ENCODE assay signal across 20 cellular contexts in the genomic region with DNA sequence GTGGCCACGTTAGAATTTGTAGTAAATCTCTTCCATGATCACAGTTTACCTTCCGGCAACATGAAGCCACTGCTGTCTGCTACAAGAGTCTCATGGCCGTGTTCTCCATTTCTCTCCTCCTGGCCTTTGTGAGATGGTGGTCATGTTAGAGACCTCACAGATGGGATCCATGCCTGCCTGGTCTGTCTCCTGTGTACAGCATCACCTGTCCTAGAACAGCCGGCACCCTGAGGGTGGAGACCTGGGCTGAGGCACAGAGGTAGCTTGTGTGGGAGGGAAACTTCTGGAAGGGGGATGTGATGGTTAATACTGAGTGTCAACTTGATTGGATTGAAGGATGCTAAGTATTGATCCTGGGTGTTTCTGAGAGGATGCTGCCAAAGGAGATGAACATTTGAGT. TPM values are rescaled to one million over a fixed set of nuclear protein-coding genes. Genes with fewer than 3 reads are reported as not detected.
DNase-seq lines count a peak whose midpoint lies in the region; ATAC-seq and TF ChIP-seq lines count a peak whose summit lies in the region.
"Had no signal": no experiment of that assay in that cellular context is flagged by ENCODE, and none has a peak within 500 bp of the region (broad histone marks: within the 10 kb centered on the region; RNA-seq: fewer than 3 reads in every experiment).

No MANE protein-coding gene starts in this region.

- no peaks in the 10 kb centered on the region for H3K9me3 ChIP-seq in neural progenitor cell (ENCODE audit: low read depth)

- no peak overlapping the region for H2AFZ ChIP-seq in neural progenitor cell (replicated peaks)
- H2AFZ ChIP-seq: GM23248 had no signal

- no peak overlapping the region for H3K9ac ChIP-seq in neural progenitor cell
- H3K9ac ChIP-seq: BLaER1, GM23248 had no signal

- H3K27me3 Mint-ChIP-seq in neural progenitor cell (ENCODE audit: insufficient read depth, low read depth) = peaks cover 4% of the 10 kb centered on the region
- H3K27me3 Mint-ChIP-seq in glutamatergic neuron (ENCODE audit: unreplicated experiment) = no peaks in the 10 kb centered on the region

- no peak for ATAC-seq in GM21529 (IDR thresholded peaks at IDR 0.05; ENCODE audit: unreplicated experiment)
- ATAC-seq: K562 had no signal

- H3K4me3 Mint-ChIP-seq in neural progenitor cell = no peak overlapping the region
- H3K4me3 Mint-ChIP-seq in glutamatergic neuron (ENCODE audit: unreplicated experiment) = no peak overlapping the region
- H3K4me3 Mint-ChIP-seq: CD14-positive monocyte; CD4-positive, alpha-beta memory T cell had no signal

- no peaks in the 10 kb centered on the region for H3K27me3 ChIP-seq in neural progenitor cell
- H3K27me3 ChIP-seq: BLaER1 had no signal

- H3K4me1 Mint-ChIP-seq in neural progenitor cell = no peaks in the 10 kb centered on the region
- peaks cover 6% of the 10 kb centered on the region for H3K4me1 Mint-ChIP-seq in glutamatergic neuron (ENCODE audit: low read depth, unreplicated experiment)
- H3K4me1 Mint-ChIP-seq: CD4-positive, alpha-beta memory T cell had no signal

- H3K4me2 ChIP-seq in neural progenitor cell = no peak overlapping the region
- H3K4me2 ChIP-seq: BLaER1 had no signal

- H4K20me1 ChIP-seq in neural progenitor cell (ENCODE audit: low read depth) = no peaks in the 10 kb centered on the region
- H4K20me1 ChIP-seq: BLaER1 had no signal

- H3K36me3 Mint-ChIP-seq in neural progenitor cell (no peaks in the 10 kb centered on the region), glutamatergic neuron (ENCODE audit: unreplicated experiment) (peaks cover 5% of the 10 kb centered on the region)
- H3K36me3 Mint-ChIP-seq: CD14-positive monocyte; CD4-positive, alpha-beta memory T cell had no signal

- no peak overlapping the region for H3K27ac ChIP-seq in neural progenitor cell
- H3K27ac ChIP-seq: 22Rv1, BLaER1, GM23248 had no signal

- H3K36me3 ChIP-seq in neural progenitor cell = no peaks in the 10 kb centered on the region
- H3K36me3 ChIP-seq: BLaER1 had no signal

- H3K4me3 ChIP-seq in neural progenitor cell = no peak overlapping the region
- H3K4me3 ChIP-seq: BLaER1, GM23248, K562 had no signal

- H3K79me2 ChIP-seq in neural progenitor cell (ENCODE audit: low read depth) = no peaks in the 10 kb centered on the region

- no peak for TF ChIP-seq CTCF in neural progenitor cell (IDR thresholded peaks at IDR 0.05)
- TF ChIP-seq CTCF in glutamatergic neuron (IDR thresholded peaks at IDR 0.05; ENCODE audit: partially characterized antibody, unreplicated experiment) = no peak

- H3K27ac Mint-ChIP-seq in neural progenitor cell (peak overlapping the region; percentile 37), glutamatergic neuron (ENCODE audit: unreplicated experiment) (no peak overlapping the region)
- H3K27ac Mint-ChIP-seq: CD14-positive monocyte had no signal

- H3K4me1 ChIP-seq in neural progenitor cell = no peaks in the 10 kb centered on the region

- no peaks in the 10 kb centered on the region for H3F3A ChIP-seq in neural progenitor cell (ENCODE audit: low read depth)

- H3K9me3 Mint-ChIP-seq in neural progenitor cell (no peaks in the 10 kb centered on the region), glutamatergic neuron (ENCODE audit: unreplicated experiment) (no peaks in the 10 kb centered on the region)

- peak; percentile 40 for DNase-seq in activated CD8-positive, alpha-beta memory T cell treated with anti-CD3 and anti-CD28 coated beads for 24 hours
- DNase-seq in activated CD8-positive, alpha-beta memory T cell treated with anti-CD3 and anti-CD28 coated beads, Interleukin-2, amount 50 U/mL, for 4 hours = no peak
- DNase-seq in ecto neural progenitor cell (ENCODE audit: low spot score) (peak; percentile 17), neural progenitor cell (ENCODE audit: low spot score) (no peak), glutamatergic neuron (no peak), 8988T (no peak)
- DNase-seq: CD4-positive, alpha-beta memory T cell; DMS153; DMS79; GDM1; GM23248; H7; IMR-90 had no signal

RNA-seq across cellular contexts. Expression of a gene that starts 3.1 kb away (rescaled TPM):
- total RNA-seq in neural progenitor cell (ENCODE audit: low replicate concordance) = not detected in 2 replicates
- total RNA-seq in glutamatergic neuron (ENCODE audit: unreplicated experiment) = not detected
- total RNA-seq: A673; CD4-positive, alpha-beta memory T cell; Daoy; GM23248; H7; IMR-90; K562 had no signal

RNA-seq across cellular contexts. Expression of a gene that starts 40.2 kb away (rescaled TPM):
- total RNA-seq in neural progenitor cell (ENCODE audit: low replicate concordance) (not detected in 2 replicates), glutamatergic neuron (ENCODE audit: unreplicated experiment) (not detected)
- total RNA-seq: A673, Daoy, GM23248, H7, IMR-90, K562 had no signal

Comparison
In these comparisons a context has a peak if more than half of its experiments do, and no peak if none do; other contexts are left out.
1. DNase-seq: peak in activated CD8-positive, alpha-beta memory T cell treated with anti-CD3 and anti-CD28 coated beads for 24 hours (single experiment) and ecto neural progenitor cell (single experiment); none in activated CD8-positive, alpha-beta memory T cell treated with anti-CD3 and anti-CD28 coated beads, Interleukin-2, amount 50 U/mL, for 4 hours (single experiment), neural progenitor cell (single experiment), glutamatergic neuron (single experiment) and 8988T (single experiment).